In genomic region chr14:68459480-68460136, GRCh38 we compare ENCODE assay signal across 8 cellular contexts.
A peak's percentile ranks its signal among the peaks of the same experiment; 100 is the strongest.
DNase-seq lines count a peak whose midpoint lies in the region; ATAC-seq, FAIRE-seq and TF ChIP-seq lines count a peak whose summit lies in the region.

No MANE protein-coding gene starts in this region.

- H3K4me2 ChIP-seq in astrocyte (ENCODE audit: low read length) (peak overlapping the region; percentile 52), skeletal muscle satellite cell (ENCODE audit: low read length) (no peak overlapping the region)

- H3K36me3 ChIP-seq in astrocyte (ENCODE audit: insufficient read depth, low read length) (no peaks in the 10 kb centered on the region), skeletal muscle satellite cell (ENCODE audit: insufficient read depth, low read length) (no peaks in the 10 kb centered on the region)

- H4K20me1 ChIP-seq in astrocyte (ENCODE audit: insufficient read depth, low read length): no peaks in the 10 kb centered on the region

- H3K36me3 Mint-ChIP-seq in astrocyte (ENCODE audit: low read depth, unreplicated experiment): no peaks in the 10 kb centered on the region
- peaks cover 6 to 12% of the 10 kb centered on the region in 2 donors for H3K36me3 Mint-ChIP-seq in stimulated activated naive B cell treated with anti-CD40 and anti-IgM and Interleukin-4, amounts not matched to agents 10 μg/mL and 1 μg/mL and 100 μg/mL, for 72 hours

- H3K27me3 ChIP-seq in astrocyte (ENCODE audit: insufficient read depth, low read length) (no peaks in the 10 kb centered on the region), skeletal muscle satellite cell (ENCODE audit: control insufficient read depth, insufficient read depth, low read length) (no peaks in the 10 kb centered on the region)

- peak; percentile 8 for ATAC-seq in left colon
- ATAC-seq in stimulated activated naive B cell treated with anti-CD40 and anti-IgM and Interleukin-4, amounts not matched to agents 10 μg/mL and 1 μg/mL and 100 μg/mL, for 72 hours (replicated peaks): no peak

- H3K27me3 Mint-ChIP-seq in astrocyte (ENCODE audit: low read depth, unreplicated experiment): no peaks in the 10 kb centered on the region
- H3K27me3 Mint-ChIP-seq in stimulated activated naive B cell treated with anti-CD40 and anti-IgM and Interleukin-4, amounts not matched to agents 10 μg/mL and 1 μg/mL and 100 μg/mL, for 72 hours: no peaks in the 10 kb centered on the region

- H3K4me3 ChIP-seq in astrocyte (ENCODE audit: insufficient read depth, low read depth, low read length): no peak overlapping the region
- no peak overlapping the region for H3K4me3 ChIP-seq in skeletal muscle satellite cell (ENCODE audit: low read length)

- no peak overlapping the region for H3K4me3 Mint-ChIP-seq in astrocyte (ENCODE audit: unreplicated experiment)
- no peak overlapping the region for H3K4me3 Mint-ChIP-seq in stimulated activated naive B cell treated with anti-CD40 and anti-IgM and Interleukin-4, amounts not matched to agents 10 μg/mL and 1 μg/mL and 100 μg/mL, for 72 hours

- H3K4me1 ChIP-seq in astrocyte (ENCODE audit: insufficient read depth, low read length) (peaks cover 13% of the 10 kb centered on the region), skeletal muscle satellite cell (ENCODE audit: control insufficient read depth, insufficient read depth, low read length) (peaks cover 49% of the 10 kb centered on the region)

- H3K4me1 Mint-ChIP-seq in astrocyte (ENCODE audit: low read depth, unreplicated experiment): peaks cover 16% of the 10 kb centered on the region
- peaks cover 10 to 36% of the 10 kb centered on the region in 2 donors for H3K4me1 Mint-ChIP-seq in stimulated activated naive B cell treated with anti-CD40 and anti-IgM and Interleukin-4, amounts not matched to agents 10 μg/mL and 1 μg/mL and 100 μg/mL, for 72 hours

- peaks cover 2% of the 10 kb centered on the region for H3K9me3 Mint-ChIP-seq in astrocyte (ENCODE audit: unreplicated experiment)
- H3K9me3 Mint-ChIP-seq in stimulated activated naive B cell treated with anti-CD40 and anti-IgM and Interleukin-4, amounts not matched to agents 10 μg/mL and 1 μg/mL and 100 μg/mL, for 72 hours: peaks cover 6 to 9% of the 10 kb centered on the region in 2 donors

- DNase-seq in CD1c-positive myeloid dendritic cell (ENCODE audit: extremely low spot score) (peak; percentile 15), astrocyte (ENCODE audit: low read depth) (no peak), left colon (no peak), mucosa of gallbladder (ENCODE audit: low spot score) (no peak), superior temporal gyrus (ENCODE audit: extremely low spot score) (no peak)
- DNase-seq in stimulated activated naive CD4-positive, alpha-beta T cell (lab: John Stamatoyannopoulos, UW): no peak
- DNase-seq in stimulated activated naive B cell treated with anti-CD40 and anti-IgM and Interleukin-4, amounts not matched to agents 10 μg/mL and 1 μg/mL and 100 μg/mL, for 72 hours: no peak

- H3K27ac ChIP-seq in astrocyte (ENCODE audit: low read depth, low read length): peak overlapping the region; percentile 73

- no peaks in the 10 kb centered on the region for H3K9me3 ChIP-seq in astrocyte (ENCODE audit: insufficient read depth, low read depth, low read length)
- no peaks in the 10 kb centered on the region for H3K9me3 ChIP-seq in skeletal muscle satellite cell (replicated peaks; ENCODE audit: low read length)

- FAIRE-seq in astrocyte (lab: Jason Lieb, UNC): no peak

- TF ChIP-seq CTCF in astrocyte (IDR thresholded peaks at IDR 0.05; ENCODE audit: insufficient read depth, low read depth, low read length): no peak

- peak overlapping the region; percentile 26 for H3K9ac ChIP-seq in astrocyte (ENCODE audit: low read length)
- H3K9ac ChIP-seq in skeletal muscle satellite cell (ENCODE audit: low read depth, low read length): peak overlapping the region; percentile 8

- no peaks in the 10 kb centered on the region for H3K79me2 ChIP-seq in astrocyte (ENCODE audit: insufficient read depth, low read length)

- intact Hi-C loops in left colon (cut with DNase I, micrococcal nuclease): no loop called here

- H3K27ac Mint-ChIP-seq in astrocyte (ENCODE audit: unreplicated experiment): no peak overlapping the region
- no peak overlapping the region for H3K27ac Mint-ChIP-seq in stimulated activated naive B cell treated with anti-CD40 and anti-IgM and Interleukin-4, amounts not matched to agents 10 μg/mL and 1 μg/mL and 100 μg/mL, for 72 hours

- H2AFZ ChIP-seq in astrocyte (ENCODE audit: low read depth, low read length): no peak overlapping the region
